In the genomic region with DNA sequence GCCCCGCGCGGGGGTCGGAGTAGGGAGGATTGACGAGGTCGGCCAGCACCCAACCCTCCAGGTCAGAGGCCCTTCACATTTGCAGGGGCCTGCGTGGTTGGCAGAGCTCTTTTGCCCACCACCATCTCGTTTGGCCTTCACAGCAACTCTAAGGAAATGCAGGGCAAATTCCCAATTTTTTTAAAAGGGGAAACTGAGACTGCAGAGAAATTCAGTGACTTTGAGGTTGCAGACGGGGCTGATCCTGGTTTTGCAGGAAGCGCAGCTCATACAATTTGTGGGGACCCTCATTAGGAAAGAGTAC, we compare ENCODE assay signal across 8 cellular contexts. TPM values are rescaled to one million over a fixed set of nuclear protein-coding genes. Genes with fewer than 3 reads are reported as not detected.
DNase-seq lines count a peak whose midpoint lies in the region; ATAC-seq, FAIRE-seq and TF ChIP-seq lines count a peak whose summit lies in the region.

No MANE protein-coding gene starts in this region.

- peaks cover 20 to 34% (median 25%) of the 10 kb centered on the region in 4 donors for H3K4me1 Mint-ChIP-seq in CD4-positive, alpha-beta memory T cell

- no peaks in the 10 kb centered on the region for H3K27me3 Mint-ChIP-seq in CD4-positive, alpha-beta memory T cell

- ATAC-seq in GM18498 (IDR thresholded peaks at IDR 0.05; ENCODE audit: unreplicated experiment), result no peak

- peak overlapping the region; percentile 91 to 95 (median 94) for H3K4me3 Mint-ChIP-seq in CD4-positive, alpha-beta memory T cell

- BruUV-seq in OCI-LY7 (replicated peaks; lab: Mats Ljungman, UMichigan) (TSS peak; percentile 92), endothelial cell of umbilical vein (replicated peaks; lab: Mats Ljungman, UMichigan) (TSS peak; percentile 89)

- CTCF ChIA-PET in CD4-positive, alpha-beta memory T cell (lab: Charles Lee; ENCODE audit: partially characterized antibody), result interaction anchor here (1.1 to 1.2 kb wide), 2 partner anchors 10 to 61 kb away, joined by 4 to 5 read pairs; no protein-coding TSS in a partner anchor
- CTCF ChIA-PET in OCI-LY7 (lab: Charles Lee; ENCODE audit: unreplicated experiment), result no interaction called here
- CTCF ChIA-PET in endothelial cell of umbilical vein (lab: Charles Lee), result interaction anchor here (1.0 kb wide), 1 partner anchor 10 kb away, joined by 5 read pairs; no protein-coding TSS in a partner anchor

- no peaks in the 10 kb centered on the region for H3K9me2 ChIP-seq in OCI-LY7 (ENCODE audit: insufficient read depth, low read length)

- intact Hi-C loops in CD4-positive, alpha-beta memory T cell (cut with micrococcal nuclease), result loop anchor here (2.0 to 5.0 kb wide), 4 partner anchors 120 to 720 kb away; a partner anchor contains a TSS
- intact Hi-C loops in OCI-LY7 (cut with micrococcal nuclease; ENCODE audit: unreplicated experiment), result loop anchor here (5.0 kb wide), 1 partner anchor 125 kb away; a partner anchor contains a TSS
- intact Hi-C loops in endothelial cell of umbilical vein (cut with micrococcal nuclease), result loop anchor here (5.0 kb wide), 2 partner anchors 125 to 190 kb away; a partner anchor contains a TSS

- H3K9me3 ChIP-seq in CD4-positive, alpha-beta memory T cell (ENCODE audit: control insufficient read depth in 1 of 2, low read length in 2 of 2), result no peaks in the 10 kb centered on the region
- H3K9me3 ChIP-seq in OCI-LY7 (ENCODE audit: low read length) (no peaks in the 10 kb centered on the region), endothelial cell of umbilical vein (replicated peaks; ENCODE audit: control insufficient read depth, insufficient read depth, low read length) (no peaks in the 10 kb centered on the region), osteoblast (ENCODE audit: low read depth, low read length) (no peaks in the 10 kb centered on the region)

- POLR2A ChIA-PET in CD4-positive, alpha-beta memory T cell (lab: Charles Lee; ENCODE audit: partially characterized antibody), result interaction anchor here (1.0 kb wide), 3 partner anchors 104 to 187 kb away, joined by 3 to 4 read pairs (median 4); a partner anchor contains a TSS
- POLR2A ChIA-PET in OCI-LY7 (lab: Charles Lee), result interaction anchor here (0.6 to 0.8 kb wide), 2 partner anchors 8 to 91 kb away, joined by 3 read pairs; no protein-coding TSS in a partner anchor
- POLR2A ChIA-PET in endothelial cell of umbilical vein (lab: Charles Lee), result no interaction called here

- H3K79me2 ChIP-seq in OCI-LY7 (ENCODE audit: insufficient read depth, low read depth, low read length), result peaks cover 55% of the 10 kb centered on the region
- peaks cover 40% of the 10 kb centered on the region for H3K79me2 ChIP-seq in endothelial cell of umbilical vein (ENCODE audit: control insufficient read depth, insufficient read depth, low read length)
- peaks cover 52% of the 10 kb centered on the region for H3K79me2 ChIP-seq in osteoblast (ENCODE audit: insufficient read depth, low read length)

- no peaks in the 10 kb centered on the region for H3K36me3 ChIP-seq in CD4-positive, alpha-beta memory T cell (ENCODE audit: insufficient read depth, low read length)
- H3K36me3 ChIP-seq in OCI-LY7 (ENCODE audit: insufficient read depth, low read length) (peaks cover 25% of the 10 kb centered on the region), endothelial cell of umbilical vein (ENCODE audit: control insufficient read depth in 2 of 2, extremely low read depth in 1 of 2, insufficient read depth in 2 of 2, low read length in 2 of 2) (peaks cover 0 to 1% of the 10 kb centered on the region in 2 experiments), osteoblast (ENCODE audit: insufficient read depth, low read length) (peaks cover 5% of the 10 kb centered on the region)

- no peaks in the 10 kb centered on the region for H3K9me3 Mint-ChIP-seq in CD4-positive, alpha-beta memory T cell

- no peak for TF ChIP-seq POLR2A in endothelial cell of umbilical vein (IDR thresholded peaks at IDR 0.05; ENCODE audit: low read depth, low read length)

- DNase-seq in CD4-positive, alpha-beta memory T cell, result no peak
- DNase-seq in OCI-LY7 (ENCODE audit: low spot score) (no peak), endothelial cell of umbilical vein (ENCODE audit: low read depth, low spot score) (no peak), osteoblast (ENCODE audit: insufficient read length, low spot score, missing footprints) (no peak), NCI-H2171 (lab: John Stamatoyannopoulos, UW) (no peak), SW480 (ENCODE audit: low spot score) (no peak), NCI-H187 (lab: John Stamatoyannopoulos, UW) (no peak)

- H3K4me2 ChIP-seq in OCI-LY7 (ENCODE audit: low read length) (peak overlapping the region; percentile 87), endothelial cell of umbilical vein (ENCODE audit: insufficient read depth, low read length) (peak overlapping the region; percentile 67), osteoblast (ENCODE audit: insufficient read depth, low read length) (peak overlapping the region; percentile 87)

- H3K9ac ChIP-seq in endothelial cell of umbilical vein (replicated peaks; ENCODE audit: extremely low read depth, insufficient read depth, low read length), result peak overlapping the region; percentile 53

- H3K27me3 ChIP-seq in CD4-positive, alpha-beta memory T cell (ENCODE audit: insufficient read depth, low read length), result no peaks in the 10 kb centered on the region
- H3K27me3 ChIP-seq in endothelial cell of umbilical vein (ENCODE audit: control insufficient read depth in 2 of 2, insufficient read depth in 2 of 2, low read length in 2 of 2), result no peaks in the 10 kb centered on the region
- no peaks in the 10 kb centered on the region for H3K27me3 ChIP-seq in osteoblast (ENCODE audit: insufficient read depth, low read length)

- peak overlapping the region; percentile 82 for H2AFZ ChIP-seq in OCI-LY7 (ENCODE audit: low read length)
- H2AFZ ChIP-seq in endothelial cell of umbilical vein (ENCODE audit: low read depth, low read length), result peak overlapping the region; percentile 95
- peak overlapping the region; percentile 89 for H2AFZ ChIP-seq in osteoblast (ENCODE audit: low read length)

- H4K20me1 ChIP-seq in OCI-LY7 (ENCODE audit: insufficient read depth, low read length) (peaks cover 18% of the 10 kb centered on the region), endothelial cell of umbilical vein (replicated peaks; ENCODE audit: control insufficient read depth, extremely low read depth, insufficient read depth, low read length) (no peaks in the 10 kb centered on the region), osteoblast (ENCODE audit: insufficient read depth, low read length) (peaks cover 32% of the 10 kb centered on the region)

- H3K27ac Mint-ChIP-seq in CD4-positive, alpha-beta memory T cell, result peak overlapping the region; percentile 53 to 97 (median 90)

- TF ChIP-seq CTCF in OCI-LY7 (conservative IDR thresholded peaks at IDR 0.05; ENCODE audit: low read length), result 0 out of 2 replicates have a peak, but pooled peaks have one; percentile 0
- no peak for TF ChIP-seq CTCF in endothelial cell of umbilical vein (IDR thresholded peaks at IDR 0.05; ENCODE audit: extremely low read depth in 1 of 2, insufficient read depth in 1 of 2, low read depth in 1 of 2, low read length in 2 of 2)
- TF ChIP-seq CTCF in osteoblast (IDR thresholded peaks at IDR 0.05; ENCODE audit: extremely low read depth, low read depth, low read length), result no peak

- H3K36me3 Mint-ChIP-seq in CD4-positive, alpha-beta memory T cell, result peaks cover 11 to 19% of the 10 kb centered on the region in 2 donors

- peak; percentile 4 for FAIRE-seq in endothelial cell of umbilical vein (lab: Jason Lieb, UNC)

- dilution Hi-C loops in endothelial cell of umbilical vein (cut with MboI; ENCODE audit: extremely low pct_ligation_motif_present, low sequenced_read_pairs), result no loop called here

- H3K4me3 ChIP-seq in CD4-positive, alpha-beta memory T cell (ENCODE audit: low read length in 2 of 2), result peak overlapping the region; percentile 98 to 99
- peak overlapping the region; percentile 82 for H3K4me3 ChIP-seq in OCI-LY7 (ENCODE audit: low read depth, low read length, poor library complexity, severe bottlenecking)
- H3K4me3 ChIP-seq in endothelial cell of umbilical vein (replicated peaks in 1 of 3; ENCODE audit: insufficient read depth in 1 of 3, low read depth in 1 of 3, low read length in 3 of 3), result peak overlapping the region; percentile 68 to 93 (median 70)
- peak overlapping the region; percentile 96 for H3K4me3 ChIP-seq in osteoblast (ENCODE audit: insufficient read depth, low read length)

- peak overlapping the region; percentile 70 for H3K27ac ChIP-seq in CD4-positive, alpha-beta memory T cell (ENCODE audit: low read depth, low read length)
- H3K27ac ChIP-seq in OCI-LY7 (ENCODE audit: low read depth, low read length, poor library complexity, severe bottlenecking) (peak overlapping the region; percentile 66), endothelial cell of umbilical vein (ENCODE audit: insufficient read depth, low read depth, low read length) (peak overlapping the region; percentile 66), osteoblast (ENCODE audit: low read depth, low read length) (peak overlapping the region; percentile 87)

- peaks cover 38% of the 10 kb centered on the region for H3K4me1 ChIP-seq in CD4-positive, alpha-beta memory T cell (ENCODE audit: insufficient read depth, low read length)
- H3K4me1 ChIP-seq in OCI-LY7 (ENCODE audit: insufficient read depth, low read length, poor library complexity, severe bottlenecking) (peaks cover 36% of the 10 kb centered on the region), endothelial cell of umbilical vein (ENCODE audit: control insufficient read depth, extremely low read depth, insufficient read depth, low read length) (peaks cover 12% of the 10 kb centered on the region), osteoblast (ENCODE audit: insufficient read depth, low read length) (peaks cover 19% of the 10 kb centered on the region)

- no peaks in the 10 kb centered on the region for H3K9me1 ChIP-seq in endothelial cell of umbilical vein (replicated peaks; ENCODE audit: control insufficient read depth, extremely low read depth, insufficient read depth, low read length)

RNA-seq across cellular contexts. Expression of a gene that starts 0.4 kb away (rescaled TPM):
- 10 to 100 TPM; 28.7 to 29.7 TPM for total RNA-seq in CD4-positive, alpha-beta memory T cell
- 10 to 100 TPM; 10.1 to 22.8 TPM for polyA plus RNA-seq in CD4-positive, alpha-beta memory T cell
- 30.3 and 35.3 TPM in 2 replicates for total RNA-seq in OCI-LY7 (2014; rRNA removed; shearing (Covaris generic))
- total RNA-seq in OCI-LY7 (2022) (51.7 and 54.1 TPM in 2 replicates), endothelial cell of umbilical vein (36.4 and 37.0 TPM in 2 replicates), osteoblast (76.9 and 80.3 TPM in 2 replicates)
- polyA plus RNA-seq in endothelial cell of umbilical vein, result 11.6 and 12.3 TPM in 2 replicates
- 14.6 and 15.7 TPM in 2 replicates for polyA plus RNA-seq in endothelial cell of umbilical vein (2011; cell fraction: cytosol; rRNA removed)
- 11.7 and 18.5 TPM in 2 replicates for polyA plus RNA-seq in endothelial cell of umbilical vein (2011; cell fraction: nucleus; rRNA removed)
- polyA plus RNA-seq in endothelial cell of umbilical vein (2012), result 24.2 and 29.3 TPM in 2 replicates
- polyA minus RNA-seq in endothelial cell of umbilical vein, result 20.6 and 20.7 TPM in 2 replicates
- polyA minus RNA-seq in endothelial cell of umbilical vein (2011; cell fraction: cytosol; rRNA and poly(A)+ RNA removed), result 16.8 TPM
- 12.9 and 13.5 TPM in 2 replicates for polyA minus RNA-seq in endothelial cell of umbilical vein (2011; cell fraction: nucleus; rRNA and poly(A)+ RNA removed)

RNA-seq across cellular contexts. Expression of a gene that starts 36.5 kb away (rescaled TPM):
- total RNA-seq in CD4-positive, alpha-beta memory T cell, result not detected
- not detected for polyA plus RNA-seq in CD4-positive, alpha-beta memory T cell
- 0.28 and 0.82 TPM in 2 replicates for total RNA-seq in OCI-LY7 (2014; rRNA removed; shearing (Covaris generic))
- total RNA-seq in OCI-LY7 (2022), result 2.2 and 2.7 TPM in 2 replicates
- 1.2 TPM in 2 replicates for total RNA-seq in endothelial cell of umbilical vein
- 0.58 and 0.75 TPM in 2 replicates for polyA plus RNA-seq in endothelial cell of umbilical vein
- 0.56 and 0.72 TPM in 2 replicates for polyA plus RNA-seq in endothelial cell of umbilical vein (2011; cell fraction: cytosol; rRNA removed)
- 0.14 TPM in 1 of 2 replicates, not detected in the other for polyA plus RNA-seq in endothelial cell of umbilical vein (2011; cell fraction: nucleus; rRNA removed)
- 0.29 and 0.46 TPM in 2 replicates for polyA plus RNA-seq in endothelial cell of umbilical vein (2012)
- polyA minus RNA-seq in endothelial cell of umbilical vein, result 1.5 and 2.0 TPM in 2 replicates
- polyA minus RNA-seq in endothelial cell of umbilical vein (2011; cell fraction: cytosol; rRNA and poly(A)+ RNA removed), result not detected
- polyA minus RNA-seq in endothelial cell of umbilical vein (2011; cell fraction: nucleus; rRNA and poly(A)+ RNA removed), result 0.63 and 0.82 TPM in 2 replicates
- total RNA-seq in osteoblast, result 0.29 TPM in 1 of 2 replicates, not detected in the other
